1 cellular context compared by ENCODE assay signal in genomic region chr1:45306319-45306718, GRCh38.
TF ChIP-seq lines count a peak whose summit lies in the region.

No MANE protein-coding gene starts in this region.

TF ChIP-seq in K562, 482 proteins besides CTCF, POLR2A, EP300 and RAD21 (continued from another document):
- TF ChIP-seq HMBOX1 (IDR thresholded peaks at IDR 0.05) (no peak), DEAF1 (CRISPR knock-in tag; IDR thresholded peaks at IDR 0.05) (no peak), ATF3 (IDR thresholded peaks at IDR 0.05) (0 out of 2 replicates have a peak, but pooled peaks have one; percentile 7), ATF3 (CRISPR knock-in tag; conservative IDR thresholded peaks at IDR 0.05) (no peak), AFF1 (IDR thresholded peaks at IDR 0.05; ENCODE audit: low read depth in 1 of 2, partially characterized antibody in 2 of 2) (no peak), ZNF133 (CRISPR knock-in tag; IDR thresholded peaks at IDR 0.05) (no peak)
TF ChIP-seq in K562: peak in this region for 1.
